26 cellular contexts compared by ENCODE assay signal in genomic region chr2:105611328-105611627, GRCh38.
"Had no signal": no experiment of that assay in that cellular context is flagged by ENCODE, and none has a peak within 500 bp of the region (broad histone marks: within the 10 kb centered on the region; RNA-seq: fewer than 3 reads in every experiment).

No MANE protein-coding gene starts in this region.

- DNase-seq: colonic mucosa; effector CD8-positive, alpha-beta T cell; endodermal cell; foreskin fibroblast; gastrocnemius medialis; head of caudate nucleus; left cardiac atrium; left ventricle myocardium superior; lower lobe of right lung; natural killer cell; sigmoid colon; spleen; stimulated activated CD4-positive, alpha-beta T cell treated with anti-CD3 and anti-CD28 coated beads, Interleukin-4, amount 100 ng/mL, for 4 hours; stimulated activated naive CD8-positive, alpha-beta T cell treated with anti-CD3 and anti-CD28 coated beads, Interleukin-15, Interleukin-2, amounts not matched to agents 100 U/mL and 50 U/mL, for 24 hours; testis; tibial artery; upper lobe of left lung; uterus had no signal

- H3K27ac ChIP-seq: epithelial cell of prostate, gastrocnemius medialis, lower lobe of right lung, neutrophil, prostate gland, right atrium auricular region, sigmoid colon, testis, tibial artery, upper lobe of left lung, uterus had no signal

- H3K4me1 Mint-ChIP-seq: central memory CD8-positive, alpha-beta T cell; endodermal cell; natural killer cell; stimulated activated memory B cell treated with anti-CD40 and anti-IgM and Interleukin-4, amounts not matched to agents 10 μg/mL and 1 μg/mL and 100 μg/mL, for 72 hours had no signal

- H3K36me3 Mint-ChIP-seq: natural killer cell; stimulated activated memory B cell treated with anti-CD40 and anti-IgM and Interleukin-4, amounts not matched to agents 10 μg/mL and 1 μg/mL and 100 μg/mL, for 72 hours had no signal

- H3K4me3 Mint-ChIP-seq: central memory CD8-positive, alpha-beta T cell; dendritic cell treated with granulocyte-macrophage colony-stimulating factor and Interleukin-4, amounts not matched to agents 40 ng/mL and 50 ng/mL, for 4 days; endodermal cell; natural killer cell; stimulated activated memory B cell treated with anti-CD40 and anti-IgM and Interleukin-4, amounts not matched to agents 10 μg/mL and 1 μg/mL and 100 μg/mL, for 72 hours had no signal

- H3K36me3 ChIP-seq: colonic mucosa, gastrocnemius medialis, lower lobe of right lung, neutrophil, prostate gland, right atrium auricular region, sigmoid colon, spleen, tibial artery, upper lobe of left lung, uterus had no signal

- H3K9me3 Mint-ChIP-seq: central memory CD8-positive, alpha-beta T cell; dendritic cell treated with granulocyte-macrophage colony-stimulating factor and Interleukin-4, amounts not matched to agents 40 ng/mL and 50 ng/mL, for 4 days; endodermal cell; natural killer cell; stimulated activated memory B cell treated with anti-CD40 and anti-IgM and Interleukin-4, amounts not matched to agents 10 μg/mL and 1 μg/mL and 100 μg/mL, for 72 hours had no signal

- H3K9me3 ChIP-seq: colonic mucosa, gastrocnemius medialis, lower lobe of right lung, neutrophil, prostate gland, right atrium auricular region, sigmoid colon, spleen, testis, tibial artery, upper lobe of left lung, uterus had no signal

- H3K4me1 ChIP-seq: lower lobe of right lung, prostate gland, sigmoid colon, upper lobe of left lung, uterus had no signal

- ATAC-seq: esophagus mucosa; gastrocnemius medialis; left ventricle myocardium superior; lower lobe of right lung; natural killer cell; stimulated activated memory B cell treated with anti-CD40 and anti-IgM and Interleukin-4, amounts not matched to agents 10 μg/mL and 1 μg/mL and 100 μg/mL, for 72 hours; stimulated activated naive CD8-positive, alpha-beta T cell treated with anti-CD3 and anti-CD28 coated beads, Interleukin-15, Interleukin-2, amounts not matched to agents 100 U/mL and 50 U/mL, for 24 hours had no signal

- H3K4me3 ChIP-seq: colonic mucosa, gastrocnemius medialis, lower lobe of right lung, prostate gland, right atrium auricular region, sigmoid colon, spleen, testis, tibial artery, upper lobe of left lung, uterus had no signal

- H3K27me3 Mint-ChIP-seq: central memory CD8-positive, alpha-beta T cell; dendritic cell treated with granulocyte-macrophage colony-stimulating factor and Interleukin-4, amounts not matched to agents 40 ng/mL and 50 ng/mL, for 4 days; stimulated activated memory B cell treated with anti-CD40 and anti-IgM and Interleukin-4, amounts not matched to agents 10 μg/mL and 1 μg/mL and 100 μg/mL, for 72 hours had no signal

- H3K27me3 ChIP-seq: colonic mucosa, gastrocnemius medialis, neutrophil, right atrium auricular region, sigmoid colon, spleen, testis, tibial artery, upper lobe of left lung, uterus had no signal

- H3K27ac Mint-ChIP-seq: dendritic cell treated with granulocyte-macrophage colony-stimulating factor and Interleukin-4, amounts not matched to agents 40 ng/mL and 50 ng/mL, for 4 days; endodermal cell; natural killer cell; stimulated activated memory B cell treated with anti-CD40 and anti-IgM and Interleukin-4, amounts not matched to agents 10 μg/mL and 1 μg/mL and 100 μg/mL, for 72 hours had no signal
